ENCODE assay signal across 11 cellular contexts in genomic region chr1:37483785-37484184, GRCh38. TPM values are rescaled to one million over a fixed set of nuclear protein-coding genes. Genes with fewer than 3 reads are reported as not detected.
DNase-seq lines count a peak whose midpoint lies in the region; ATAC-seq and TF ChIP-seq lines count a peak whose summit lies in the region.
"Had no signal": no experiment of that assay in that cellular context is flagged by ENCODE, and none has a peak within 500 bp of the region (broad histone marks: within the 10 kb centered on the region; RNA-seq: fewer than 3 reads in every experiment).

No MANE protein-coding gene starts in this region.

- no peak for TF ChIP-seq CTCF in esophagus squamous epithelium (IDR thresholded peaks at IDR 0.05)

- H3K27me3 ChIP-seq in esophagus squamous epithelium = no peaks in the 10 kb centered on the region

- intact Hi-C loops in esophagus squamous epithelium (cut with DNase I) = no loop called here

- no peak overlapping the region for H3K4me3 Mint-ChIP-seq in activated CD4-positive, alpha-beta T cell treated with anti-CD3 and anti-CD28 coated beads, Interleukin-2, amount 10 ng/mL, durations not matched to agents 7 days and 5 days
- H3K4me3 Mint-ChIP-seq in T-helper 17 cell (no peak overlapping the region), T-cell (no peak overlapping the region)
- no peak overlapping the region for H3K4me3 Mint-ChIP-seq in stimulated activated effector memory CD8-positive, alpha-beta T cell treated with anti-CD3 and anti-CD28 coated beads, Interleukin-12 subunit alpha, Interleukin-12 subunit beta, amount 100 ng/mL, for 72 hours

- CTCF ChIA-PET in activated CD4-positive, alpha-beta T cell treated with anti-CD3 and anti-CD28 coated beads, Interleukin-2, amount 10 ng/mL, durations not matched to agents 7 days and 5 days (lab: Charles Lee) = interaction anchor here (0.9 kb wide), 1 partner anchor 26 kb away, joined by 3 read pairs; no protein-coding TSS in a partner anchor
- CTCF ChIA-PET in T-cell (lab: Charles Lee) = interaction anchor here (1.1 to 1.7 kb wide), 2 partner anchors 25 to 208 kb away, joined by 3 to 4 read pairs; partner anchors contain the start of gene CDCA8 (in 1 of the 2)

- peaks cover 35 to 58% (median 36%) of the 10 kb centered on the region in 3 donors for H3K36me3 ChIP-seq in esophagus squamous epithelium

- peak overlapping the region; percentile 78 to 89 (median 81) for H3K27ac ChIP-seq in esophagus squamous epithelium

- H3K9me3 Mint-ChIP-seq in activated CD4-positive, alpha-beta T cell treated with anti-CD3 and anti-CD28 coated beads, Interleukin-2, amount 10 ng/mL, durations not matched to agents 7 days and 5 days = no peaks in the 10 kb centered on the region
- no peaks in the 10 kb centered on the region for H3K9me3 Mint-ChIP-seq in stimulated activated effector memory CD8-positive, alpha-beta T cell treated with anti-CD3 and anti-CD28 coated beads, Interleukin-12 subunit alpha, Interleukin-12 subunit beta, amount 100 ng/mL, for 72 hours
- H3K9me3 Mint-ChIP-seq in T-cell = no peaks in the 10 kb centered on the region

- ATAC-seq in T-helper 17 cell = no peak
- no peak for ATAC-seq in stimulated activated effector memory CD8-positive, alpha-beta T cell treated with anti-CD3 and anti-CD28 coated beads, Interleukin-12 subunit alpha, Interleukin-12 subunit beta, amount 100 ng/mL, for 72 hours
- no peak for ATAC-seq in HG03565 (IDR thresholded peaks at IDR 0.05; ENCODE audit: unreplicated experiment)
- ATAC-seq in T-cell (replicated peaks in 1 of 4) = no peak
- ATAC-seq: PC-3, sciatic nerve had no signal

- no peak for DNase-seq in activated CD4-positive, alpha-beta T cell treated with anti-CD3 and anti-CD28 coated beads, Interleukin-2, amount 10 ng/mL, durations not matched to agents 7 days and 5 days
- no peak for DNase-seq in activated CD4-positive, alpha-beta T cell treated with anti-CD3 and anti-CD28 coated beads, Interleukin-2, amount 50 U/mL, for 48 hours
- no peak for DNase-seq in T-helper 17 cell
- DNase-seq in esophagus squamous epithelium (lab: John Stamatoyannopoulos, UW) = no peak
- DNase-seq in stimulated activated effector memory CD8-positive, alpha-beta T cell treated with anti-CD3 and anti-CD28 coated beads, Interleukin-12 subunit alpha, Interleukin-12 subunit beta, amount 100 ng/mL, for 72 hours (ENCODE audit: low spot score in 2 of 2) = no peak
- DNase-seq in T-cell = no peak
- DNase-seq in SKM-1 (lab: John Stamatoyannopoulos, UW; ENCODE audit: unreplicated experiment) = no peak
- DNase-seq: NCI-H2171 had no signal

- TF ChIP-seq POLR2A in esophagus squamous epithelium (IDR thresholded peaks at IDR 0.05) = no peak

- H3K27ac Mint-ChIP-seq in activated CD4-positive, alpha-beta T cell treated with anti-CD3 and anti-CD28 coated beads, Interleukin-2, amount 10 ng/mL, durations not matched to agents 7 days and 5 days = peak overlapping the region; percentile 7
- peak overlapping the region; percentile 99 for H3K27ac Mint-ChIP-seq in T-helper 17 cell
- peak overlapping the region; percentile 81 for H3K27ac Mint-ChIP-seq in stimulated activated effector memory CD8-positive, alpha-beta T cell treated with anti-CD3 and anti-CD28 coated beads, Interleukin-12 subunit alpha, Interleukin-12 subunit beta, amount 100 ng/mL, for 72 hours
- peak overlapping the region in 1 of 2 donors; percentile 84 for H3K27ac Mint-ChIP-seq in T-cell

- no peak overlapping the region for H3K4me3 ChIP-seq in esophagus squamous epithelium

- H3K36me3 Mint-ChIP-seq in activated CD4-positive, alpha-beta T cell treated with anti-CD3 and anti-CD28 coated beads, Interleukin-2, amount 10 ng/mL, durations not matched to agents 7 days and 5 days (ENCODE audit: low read depth) = peaks cover 46% of the 10 kb centered on the region
- H3K36me3 Mint-ChIP-seq in T-helper 17 cell (ENCODE audit: low read depth) (peaks cover 7% of the 10 kb centered on the region), T-cell (peaks cover 27% of the 10 kb centered on the region)
- H3K36me3 Mint-ChIP-seq in stimulated activated effector memory CD8-positive, alpha-beta T cell treated with anti-CD3 and anti-CD28 coated beads, Interleukin-12 subunit alpha, Interleukin-12 subunit beta, amount 100 ng/mL, for 72 hours = peaks cover 99% of the 10 kb centered on the region

- no peaks in the 10 kb centered on the region for H3K27me3 Mint-ChIP-seq in activated CD4-positive, alpha-beta T cell treated with anti-CD3 and anti-CD28 coated beads, Interleukin-2, amount 10 ng/mL, durations not matched to agents 7 days and 5 days
- H3K27me3 Mint-ChIP-seq in T-helper 17 cell (no peaks in the 10 kb centered on the region), T-cell (no peaks in the 10 kb centered on the region)

- WGBS in esophagus squamous epithelium, 2 donors = 60 to 64% methylated on average over 7 to 15 of the region's 15 CpGs

- H3K9me3 ChIP-seq in T-helper 17 cell (ENCODE audit: control insufficient read depth, low read length, poor library complexity, severe bottlenecking) = no peaks in the 10 kb centered on the region
- H3K9me3 ChIP-seq in esophagus squamous epithelium = no peaks in the 10 kb centered on the region

- POLR2A ChIA-PET in activated CD4-positive, alpha-beta T cell treated with anti-CD3 and anti-CD28 coated beads, Interleukin-2, amount 10 ng/mL, durations not matched to agents 7 days and 5 days (lab: Charles Lee) = no interaction called here
- POLR2A ChIA-PET in T-cell (lab: Charles Lee) = no interaction called here

- peaks cover 50 to 87% (median 66%) of the 10 kb centered on the region in 3 donors for H3K4me1 ChIP-seq in esophagus squamous epithelium

- H3K4me1 Mint-ChIP-seq in activated CD4-positive, alpha-beta T cell treated with anti-CD3 and anti-CD28 coated beads, Interleukin-2, amount 10 ng/mL, durations not matched to agents 7 days and 5 days = peaks cover 31% of the 10 kb centered on the region
- H3K4me1 Mint-ChIP-seq in T-helper 17 cell = peaks cover 30% of the 10 kb centered on the region
- peaks cover 56% of the 10 kb centered on the region for H3K4me1 Mint-ChIP-seq in stimulated activated effector memory CD8-positive, alpha-beta T cell treated with anti-CD3 and anti-CD28 coated beads, Interleukin-12 subunit alpha, Interleukin-12 subunit beta, amount 100 ng/mL, for 72 hours
- peaks cover 44 to 47% (median 46%) of the 10 kb centered on the region in 3 donors for H3K4me1 Mint-ChIP-seq in T-cell

RNA-seq across cellular contexts. Expression of gene ZC3H12A, which starts 9.4 kb away (rescaled TPM):
- 10 to 100 TPM; 16.8 to 21.9 TPM for total RNA-seq in activated CD4-positive, alpha-beta T cell treated with anti-CD3 and anti-CD28 coated beads, Interleukin-2, amount 10 ng/mL, durations not matched to agents 7 days and 5 days
- total RNA-seq in T-helper 17 cell (100 to 1,000 TPM; 166 to 170 TPM), esophagus squamous epithelium (100 to 1,000 TPM in 1 of 4 donors, 10 to 100 TPM in 3; 11.6 to 132 (median 49.0) TPM), T-cell (100 to 1,000 TPM in 2 of 5 donors, 10 to 100 TPM in 3; 49.5 to 131 (median 53.5) TPM)

RNA-seq across cellular contexts. Expression of gene MEAF6, which starts 30.8 kb away (rescaled TPM):
- total RNA-seq in activated CD4-positive, alpha-beta T cell treated with anti-CD3 and anti-CD28 coated beads, Interleukin-2, amount 10 ng/mL, durations not matched to agents 7 days and 5 days = 10 to 100 TPM; 68.8 to 75.6 TPM
- total RNA-seq in T-helper 17 cell = 10 to 100 TPM; 54.7 to 58.0 TPM
- total RNA-seq in esophagus squamous epithelium = 10 to 100 TPM; 45.5 to 67.9 (median 56.5) TPM
- 10 to 100 TPM; 54.0 to 86.3 (median 84.9) TPM for total RNA-seq in T-cell
